Comparison of ENCODE assay signal across 10 cellular contexts in genomic region chr22:27416553-27417427, GRCh38.
DNase-seq lines count a peak whose midpoint lies in the region; ATAC-seq, FAIRE-seq and TF ChIP-seq lines count a peak whose summit lies in the region.
"Had no signal": no experiment of that assay in that cellular context is flagged by ENCODE, and none has a peak within 500 bp of the region (broad histone marks: within the 10 kb centered on the region; RNA-seq: fewer than 3 reads in every experiment).

No MANE protein-coding gene starts in this region.

- DNase-seq in NCI-H2227 (lab: John Stamatoyannopoulos, UW; ENCODE audit: unreplicated experiment) = peak; percentile 41
- DNase-seq in NCI-H2227 treated with DMSO at 0.1 percent for 48 hours (lab: John Stamatoyannopoulos, UW) = no peak
- peak; percentile 66 for DNase-seq in SK-N-SH
- DNase-seq in glomerular visceral epithelial cell (ENCODE audit: extremely low spot score) = peak; percentile 91
- DNase-seq in type B pancreatic cell (ENCODE audit: extremely low spot score, unreplicated experiment) = no peak
- DNase-seq in DMS153 (lab: John Stamatoyannopoulos, UW) = no peak
- DNase-seq in GM12892 (ENCODE audit: insufficient read length) = no peak
- DNase-seq: activated naive CD8-positive, alpha-beta T cell treated with anti-CD3 and anti-CD28 coated beads for 36 hours had no signal

- TF ChIP-seq CTCF in SK-N-SH (IDR thresholded peaks at IDR 0.05) = no peak
- TF ChIP-seq CTCF in type B pancreatic cell (conservative IDR thresholded peaks at IDR 0.05) = no peak

- no peaks in the 10 kb centered on the region for H3K36me3 ChIP-seq in SK-N-SH (replicated peaks in 1 of 2; ENCODE audit: control insufficient read depth in 1 of 2, insufficient read depth in 2 of 2, low read length in 1 of 2)
- H3K36me3 ChIP-seq: BLaER1 had no signal

- H3K27ac Mint-ChIP-seq in type B pancreatic cell = peak overlapping the region; percentile 28
- H3K27ac Mint-ChIP-seq: activated naive CD8-positive, alpha-beta T cell treated with anti-CD3 and anti-CD28 coated beads for 36 hours had no signal

- TF ChIP-seq RAD21 in SK-N-SH (IDR thresholded peaks at IDR 0.05; ENCODE audit: low read length) = no peak

- no peaks in the 10 kb centered on the region for H3K9me2 ChIP-seq in SK-N-SH

- no peaks in the 10 kb centered on the region for H4K20me1 ChIP-seq in SK-N-SH (ENCODE audit: insufficient read depth)
- H4K20me1 ChIP-seq: BLaER1 had no signal

- 21% methylated on average over 9 of the region's 12 CpGs for WGBS in SK-N-SH (ENCODE audit: low lambda C conversion rate)

- no peak for FAIRE-seq in GM12892 (lab: Jason Lieb, UNC)

- no peak overlapping the region for H3K4me3 ChIP-seq in SK-N-SH (ENCODE audit: low read depth in 2 of 2, low read length in 1 of 2)
- H3K4me3 ChIP-seq: BLaER1 had no signal

- no peak overlapping the region for H3K4me3 Mint-ChIP-seq in type B pancreatic cell
- H3K4me3 Mint-ChIP-seq: activated naive CD8-positive, alpha-beta T cell treated with anti-CD3 and anti-CD28 coated beads for 36 hours had no signal

- H3K9me3 Mint-ChIP-seq in type B pancreatic cell = no peaks in the 10 kb centered on the region
- H3K9me3 Mint-ChIP-seq: activated naive CD8-positive, alpha-beta T cell treated with anti-CD3 and anti-CD28 coated beads for 36 hours had no signal

- peak overlapping the region; percentile 54; the same call in 1 of the 2 replicates for H2AFZ ChIP-seq in SK-N-SH (ENCODE audit: low read depth)

- CTCF ChIA-PET in SK-N-SH (lab: Yijun Ruan, JAX) = interaction anchor here (1.0 to 1.5 kb wide), 2 partner anchors 11 to 22 kb away, joined by 4 to 8 read pairs; no protein-coding TSS in a partner anchor

- H3K9ac ChIP-seq in SK-N-SH = no peak overlapping the region
- H3K9ac ChIP-seq: BLaER1 had no signal

- H3K4me1 ChIP-seq in SK-N-SH (ENCODE audit: control insufficient read depth in 1 of 2, insufficient read depth in 2 of 2, low read depth in 1 of 2, low read length in 1 of 2) = peaks cover 9 to 23% of the 10 kb centered on the region in 2 experiments; a peak in 3 of 4 replicates

- peak overlapping the region; percentile 66 for H3K4me2 ChIP-seq in SK-N-SH
- H3K4me2 ChIP-seq: BLaER1 had no signal

- H3K36me3 Mint-ChIP-seq in type B pancreatic cell = no peaks in the 10 kb centered on the region
- H3K36me3 Mint-ChIP-seq: activated naive CD8-positive, alpha-beta T cell treated with anti-CD3 and anti-CD28 coated beads for 36 hours had no signal

- 0 out of 4 replicates have a peak, but pooled peaks of 1 of the 2 experiments have one; percentile 26 for TF ChIP-seq EP300 in SK-N-SH (IDR thresholded peaks at IDR 0.05; ENCODE audit: borderline replicate concordance in 1 of 2, low read depth in 1 of 2, low read length in 1 of 2)

- H3F3A ChIP-seq in SK-N-SH (replicated peaks; ENCODE audit: insufficient read depth) = peaks cover 12% of the 10 kb centered on the region

- POLR2A ChIA-PET in SK-N-SH (lab: Yijun Ruan, JAX) = no interaction called here

- no peak for TF ChIP-seq POLR2A in GM12892 (IDR thresholded peaks at IDR 0.05; ENCODE audit: low read depth, low read length)

- ATAC-seq in HG03139 (IDR thresholded peaks at IDR 0.05; ENCODE audit: unreplicated experiment) = no peak

- H3K4me1 Mint-ChIP-seq in type B pancreatic cell (ENCODE audit: unreplicated experiment) = peaks cover 25% of the 10 kb centered on the region
- H3K4me1 Mint-ChIP-seq: activated naive CD8-positive, alpha-beta T cell treated with anti-CD3 and anti-CD28 coated beads for 36 hours had no signal

- H3K27me3 Mint-ChIP-seq in type B pancreatic cell = peaks cover 12% of the 10 kb centered on the region

- no peaks in the 10 kb centered on the region for H3K27me3 ChIP-seq in SK-N-SH (ENCODE audit: insufficient read depth)
- H3K27me3 ChIP-seq: BLaER1 had no signal

- H3K9me3 ChIP-seq in SK-N-SH = no peaks in the 10 kb centered on the region
- H3K9me3 ChIP-seq: BLaER1 had no signal

- H3K27ac ChIP-seq in SK-N-SH (ENCODE audit: low read depth in 2 of 2, low read length in 1 of 2) = no peak overlapping the region
- H3K27ac ChIP-seq: BLaER1 had no signal

- no peaks in the 10 kb centered on the region for H3K79me2 ChIP-seq in SK-N-SH (ENCODE audit: insufficient read depth)

TF ChIP-seq in SK-N-SH, 30 proteins besides CTCF, POLR2A, EP300 and RAD21:
- TF ChIP-seq TCF12 (IDR thresholded peaks at IDR 0.05) (peak; percentile 56), TEAD4 (IDR thresholded peaks at IDR 0.05; ENCODE audit: borderline replicate concordance, insufficient read depth) (0 out of 2 replicates have a peak, but pooled peaks have one; percentile 13), NFIC (IDR thresholded peaks at IDR 0.05; ENCODE audit: borderline replicate concordance) (peak; percentile 95), FOSL2 (IDR thresholded peaks at IDR 0.05; ENCODE audit: borderline replicate concordance, low read depth) (no peak), JUND (IDR thresholded peaks at IDR 0.05) (peak; percentile 30; the same call in 1 of the 2 replicates), GATA2 (CRISPR knock-in tag; IDR thresholded peaks at IDR 0.05) (peak; percentile 50; the same call in 1 of the 2 replicates), ELF1 (IDR thresholded peaks at IDR 0.05) (no peak), NRF1 (IDR thresholded peaks at IDR 0.05; ENCODE audit: low read depth, low read length) (no peak)
- TF ChIP-seq, protein P1, sequence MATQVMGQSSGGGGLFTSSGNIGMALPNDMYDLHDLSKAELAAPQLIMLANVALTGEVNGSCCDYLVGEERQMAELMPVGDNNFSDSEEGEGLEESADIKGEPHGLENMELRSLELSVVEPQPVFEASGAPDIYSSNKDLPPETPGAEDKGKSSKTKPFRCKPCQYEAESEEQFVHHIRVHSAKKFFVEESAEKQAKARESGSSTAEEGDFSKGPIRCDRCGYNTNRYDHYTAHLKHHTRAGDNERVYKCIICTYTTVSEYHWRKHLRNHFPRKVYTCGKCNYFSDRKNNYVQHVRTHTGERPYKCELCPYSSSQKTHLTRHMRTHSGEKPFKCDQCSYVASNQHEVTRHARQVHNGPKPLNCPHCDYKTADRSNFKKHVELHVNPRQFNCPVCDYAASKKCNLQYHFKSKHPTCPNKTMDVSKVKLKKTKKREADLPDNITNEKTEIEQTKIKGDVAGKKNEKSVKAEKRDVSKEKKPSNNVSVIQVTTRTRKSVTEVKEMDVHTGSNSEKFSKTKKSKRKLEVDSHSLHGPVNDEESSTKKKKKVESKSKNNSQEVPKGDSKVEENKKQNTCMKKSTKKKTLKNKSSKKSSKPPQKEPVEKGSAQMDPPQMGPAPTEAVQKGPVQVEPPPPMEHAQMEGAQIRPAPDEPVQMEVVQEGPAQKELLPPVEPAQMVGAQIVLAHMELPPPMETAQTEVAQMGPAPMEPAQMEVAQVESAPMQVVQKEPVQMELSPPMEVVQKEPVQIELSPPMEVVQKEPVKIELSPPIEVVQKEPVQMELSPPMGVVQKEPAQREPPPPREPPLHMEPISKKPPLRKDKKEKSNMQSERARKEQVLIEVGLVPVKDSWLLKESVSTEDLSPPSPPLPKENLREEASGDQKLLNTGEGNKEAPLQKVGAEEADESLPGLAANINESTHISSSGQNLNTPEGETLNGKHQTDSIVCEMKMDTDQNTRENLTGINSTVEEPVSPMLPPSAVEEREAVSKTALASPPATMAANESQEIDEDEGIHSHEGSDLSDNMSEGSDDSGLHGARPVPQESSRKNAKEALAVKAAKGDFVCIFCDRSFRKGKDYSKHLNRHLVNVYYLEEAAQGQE (IDR thresholded peaks at IDR 0.05; ENCODE audit: low read depth, low read length) = no peak
- TF ChIP-seq, protein P2, sequence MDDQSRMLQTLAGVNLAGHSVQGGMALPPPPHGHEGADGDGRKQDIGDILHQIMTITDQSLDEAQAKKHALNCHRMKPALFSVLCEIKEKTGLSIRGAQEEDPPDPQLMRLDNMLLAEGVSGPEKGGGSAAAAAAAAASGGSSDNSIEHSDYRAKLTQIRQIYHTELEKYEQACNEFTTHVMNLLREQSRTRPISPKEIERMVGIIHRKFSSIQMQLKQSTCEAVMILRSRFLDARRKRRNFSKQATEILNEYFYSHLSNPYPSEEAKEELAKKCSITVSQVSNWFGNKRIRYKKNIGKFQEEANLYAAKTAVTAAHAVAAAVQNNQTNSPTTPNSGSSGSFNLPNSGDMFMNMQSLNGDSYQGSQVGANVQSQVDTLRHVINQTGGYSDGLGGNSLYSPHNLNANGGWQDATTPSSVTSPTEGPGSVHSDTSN (IDR thresholded peaks at IDR 0.05) = 0 out of 2 replicates have a peak, but pooled peaks have one; percentile 40
- TF ChIP-seq, protein P3, sequence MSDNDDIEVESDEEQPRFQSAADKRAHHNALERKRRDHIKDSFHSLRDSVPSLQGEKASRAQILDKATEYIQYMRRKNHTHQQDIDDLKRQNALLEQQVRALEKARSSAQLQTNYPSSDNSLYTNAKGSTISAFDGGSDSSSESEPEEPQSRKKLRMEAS (IDR thresholded peaks at IDR 0.05; ENCODE audit: low read depth) = peak; percentile 46; the same call in 1 of the 2 replicates
TF ChIP-seq in SK-N-SH: peak in this region for 7.

Comparison
In these comparisons a context has a peak if more than half of its experiments do, and no peak if none do; other contexts are left out.
1. DNase-seq: peak in NCI-H2227 (single experiment), SK-N-SH (single experiment) and glomerular visceral epithelial cell (single experiment); none in NCI-H2227 treated with DMSO at 0.1 percent for 48 hours (single experiment), type B pancreatic cell (single experiment), DMS153 (single experiment) and GM12892 (single experiment).